In genomic region chr18:26546875-26547301, GRCh38 we compare ENCODE assay signal across 9 cellular contexts. TPM values are rescaled to one million over a fixed set of nuclear protein-coding genes. Genes with fewer than 3 reads are reported as not detected.
DNase-seq lines count a peak whose midpoint lies in the region; ATAC-seq and TF ChIP-seq lines count a peak whose summit lies in the region.
"Had no signal": no experiment of that assay in that cellular context is flagged by ENCODE, and none has a peak within 500 bp of the region (broad histone marks: within the 10 kb centered on the region; RNA-seq: fewer than 3 reads in every experiment).

No MANE protein-coding gene starts in this region.

- ATAC-seq in right lobe of liver (no peak), HG02588 (IDR thresholded peaks at IDR 0.05; ENCODE audit: unreplicated experiment) (no peak)

- no peak overlapping the region for H3K27ac Mint-ChIP-seq in activated naive CD4-positive, alpha-beta T cell treated with anti-CD3 and anti-CD28 coated beads, Interleukin-2, amount 10 ng/mL, durations not matched to agents 7 days and 5 days
- H3K27ac Mint-ChIP-seq in CD14-positive monocyte = no peak overlapping the region

- H3K27me3 ChIP-seq in right lobe of liver = peaks cover 0 to 7% of the 10 kb centered on the region in 2 donors
- peaks cover 0 to 9% of the 10 kb centered on the region in 2 donors for H3K27me3 ChIP-seq in tibial nerve
- H3K27me3 ChIP-seq: SJSA1 had no signal

- H3K4me1 ChIP-seq in right lobe of liver (peaks cover 0 to 62% (median 0%) of the 10 kb centered on the region in 4 donors), tibial nerve (peaks cover 0 to 73% (median 8%) of the 10 kb centered on the region in 4 donors)

- no peaks in the 10 kb centered on the region for H3K36me3 ChIP-seq in right lobe of liver
- no peaks in the 10 kb centered on the region for H3K36me3 ChIP-seq in tibial nerve

- peaks cover 7% of the 10 kb centered on the region for H3K36me3 Mint-ChIP-seq in activated naive CD4-positive, alpha-beta T cell treated with anti-CD3 and anti-CD28 coated beads, Interleukin-2, amount 10 ng/mL, durations not matched to agents 7 days and 5 days
- peaks cover 8 to 13% of the 10 kb centered on the region in 2 donors for H3K36me3 Mint-ChIP-seq in CD14-positive monocyte

- H3K9me3 ChIP-seq in right lobe of liver = no peaks in the 10 kb centered on the region
- no peaks in the 10 kb centered on the region for H3K9me3 ChIP-seq in tibial nerve
- H3K9me3 ChIP-seq: SJSA1 had no signal

- H3K27ac ChIP-seq in cingulate gyrus (ENCODE audit: low read depth, low read length) (peak overlapping the region; percentile 65), right lobe of liver (no peak overlapping the region), tibial nerve (peak overlapping the region; percentile 86 to 98 (median 92))
- H3K27ac ChIP-seq: SJSA1 had no signal

- TF ChIP-seq CTCF in right lobe of liver (IDR thresholded peaks at IDR 0.05) (no peak), tibial nerve (IDR thresholded peaks at IDR 0.05) (no peak), CD14-positive monocyte (IDR thresholded peaks at IDR 0.05) (no peak)

- TF ChIP-seq POLR2A in right lobe of liver (IDR thresholded peaks at IDR 0.05) = no peak
- TF ChIP-seq POLR2A in tibial nerve (IDR thresholded peaks at IDR 0.05) = no peak

- DNase-seq in activated naive CD4-positive, alpha-beta T cell treated with anti-CD3 and anti-CD28 coated beads, Interleukin-2, amount 10 ng/mL, durations not matched to agents 7 days and 5 days = no peak
- no peak for DNase-seq in activated naive CD4-positive, alpha-beta T cell treated with Interleukin-2 at 50 U/mL for 16 hours
- DNase-seq in right lobe of liver (peak in 2 of 3 donors; percentile 20 to 55), tibial nerve (ENCODE audit: low spot score in 2 of 2) (no peak), NCI-H1048 (lab: John Stamatoyannopoulos, UW) (no peak), CD14-positive monocyte (ENCODE audit: low spot score) (no peak)

- H3K4me1 Mint-ChIP-seq in activated naive CD4-positive, alpha-beta T cell treated with anti-CD3 and anti-CD28 coated beads, Interleukin-2, amount 10 ng/mL, durations not matched to agents 7 days and 5 days = peaks cover 30% of the 10 kb centered on the region
- peaks cover 36% of the 10 kb centered on the region for H3K4me1 Mint-ChIP-seq in CD14-positive monocyte

- CTCF ChIA-PET in activated naive CD4-positive, alpha-beta T cell treated with anti-CD3 and anti-CD28 coated beads, Interleukin-2, amount 10 ng/mL, durations not matched to agents 7 days and 5 days (lab: Charles Lee) = interaction anchor here (1.3 kb wide), 1 partner anchor 9 kb away, joined by 4 read pairs; no protein-coding TSS in a partner anchor

- H3K27me3 Mint-ChIP-seq in activated naive CD4-positive, alpha-beta T cell treated with anti-CD3 and anti-CD28 coated beads, Interleukin-2, amount 10 ng/mL, durations not matched to agents 7 days and 5 days = peaks cover 51% of the 10 kb centered on the region
- peaks cover 34 to 50% (median 48%) of the 10 kb centered on the region in 3 donors for H3K27me3 Mint-ChIP-seq in CD14-positive monocyte (ENCODE audit: low read depth in 3 of 3)

- WGBS in right lobe of liver (ENCODE audit: insufficient coverage, low coverage, low lambda C conversion rate, missing lambda C conversion rate) = 83% methylated on average over 10 of the region's 35 CpGs
- WGBS in tibial nerve, 2 donors = 38 to 71% methylated on average over 13 to 33 of the region's 35 CpGs

- H3K4me3 ChIP-seq in right lobe of liver = no peak overlapping the region
- H3K4me3 ChIP-seq in tibial nerve = peak overlapping the region; percentile 50 to 78 (median 57)

- no peaks in the 10 kb centered on the region for H3K9me3 Mint-ChIP-seq in activated naive CD4-positive, alpha-beta T cell treated with anti-CD3 and anti-CD28 coated beads, Interleukin-2, amount 10 ng/mL, durations not matched to agents 7 days and 5 days
- peaks cover 2 to 22% (median 5%) of the 10 kb centered on the region in 7 donors for H3K9me3 Mint-ChIP-seq in CD14-positive monocyte

- intact Hi-C loops in right lobe of liver (cut with DNase I) (loop anchor here in 1 of 2 donors (10.0 kb wide), 1 partner anchor 62 kb away; no protein-coding TSS in a partner anchor), CD14-positive monocyte (cut with micrococcal nuclease) (no loop called here)

- H3K4me3 Mint-ChIP-seq in activated naive CD4-positive, alpha-beta T cell treated with anti-CD3 and anti-CD28 coated beads, Interleukin-2, amount 10 ng/mL, durations not matched to agents 7 days and 5 days = peak overlapping the region; percentile 53
- H3K4me3 Mint-ChIP-seq in CD14-positive monocyte = peak overlapping the region in 1 of 2 donors; percentile 86

- no peak for TF ChIP-seq EP300 in tibial nerve (IDR thresholded peaks at IDR 0.05)

RNA-seq across cellular contexts. Expression of gene KCTD1, which starts 1.5 kb away (rescaled TPM):
- 1 to 10 TPM; 2.9 to 6.8 (median 4.8) TPM for total RNA-seq in right lobe of liver
- 10 to 100 TPM; 33.6 to 42.0 (median 39.4) TPM for total RNA-seq in tibial nerve
- polyA plus RNA-seq in CD14-positive monocyte = not detected

Comparison
In these comparisons a context has a peak if more than half of its experiments do, and no peak if none do; other contexts are left out.
1. DNase-seq: peak in right lobe of liver (2 of 3); none in activated naive CD4-positive, alpha-beta T cell treated with anti-CD3 and anti-CD28 coated beads, Interleukin-2, amount 10 ng/mL, durations not matched to agents 7 days and 5 days (single experiment), activated naive CD4-positive, alpha-beta T cell treated with Interleukin-2 at 50 U/mL for 16 hours (single experiment), tibial nerve (0 of 2), NCI-H1048 (single experiment) and CD14-positive monocyte (single experiment).
2. H3K27ac ChIP-seq: peak in cingulate gyrus (single experiment) and tibial nerve (4 of 4); none in right lobe of liver (0 of 3).
3. H3K4me3 ChIP-seq: peak in tibial nerve (4 of 4); none in right lobe of liver (0 of 3).
4. RNA of gene KCTD1, which starts 1.5 kb away (total RNA-seq): 33.6 to 42.0 TPM in tibial nerve; 2.9 to 6.8 TPM in right lobe of liver; every median in the first group is over 4 times any median in the second.